26 cellular contexts compared by ENCODE assay signal in genomic region chr18:52813637-52814416, GRCh38.
DNase-seq lines count a peak whose midpoint lies in the region; ATAC-seq, FAIRE-seq and TF ChIP-seq lines count a peak whose summit lies in the region.
"Had no signal": no experiment of that assay in that cellular context is flagged by ENCODE, and none has a peak within 500 bp of the region (broad histone marks: within the 10 kb centered on the region; RNA-seq: fewer than 3 reads in every experiment).

No MANE protein-coding gene starts in this region.

- no peaks in the 10 kb centered on the region for H3K79me2 ChIP-seq in astrocyte (ENCODE audit: insufficient read depth, low read length)

- no peak overlapping the region for H3K27ac ChIP-seq in astrocyte (ENCODE audit: low read depth, low read length)
- H3K27ac ChIP-seq: A549, BLaER1, C4-2B had no signal

- H4K20me1 ChIP-seq in astrocyte (ENCODE audit: insufficient read depth, low read length), result no peaks in the 10 kb centered on the region
- H4K20me1 ChIP-seq: BLaER1 had no signal

- H3K4me3 ChIP-seq in AG04449 (ENCODE audit: low read depth, low read length) (no peak overlapping the region), astrocyte (ENCODE audit: insufficient read depth, low read depth, low read length) (no peak overlapping the region), foreskin fibroblast (ENCODE audit: low read depth in 1 of 2, low read length in 2 of 2) (no peak overlapping the region)
- H3K4me3 ChIP-seq: A549, BLaER1, HAP-1 had no signal

- no peak overlapping the region for H3K4me2 ChIP-seq in astrocyte (ENCODE audit: low read length)
- H3K4me2 ChIP-seq: A549, BLaER1 had no signal

- H3K9ac ChIP-seq in astrocyte (ENCODE audit: low read length), result no peak overlapping the region
- H3K9ac ChIP-seq: BLaER1 had no signal

- peak overlapping the region; percentile 54 for H3K27ac Mint-ChIP-seq in astrocyte (ENCODE audit: unreplicated experiment)
- H3K27ac Mint-ChIP-seq: B cell; CD4-positive, CD25-positive, alpha-beta regulatory T cell; CD8-positive, alpha-beta T cell; HFFc6 had no signal

- no peaks in the 10 kb centered on the region for H3K36me3 ChIP-seq in astrocyte (ENCODE audit: insufficient read depth, low read length)
- H3K36me3 ChIP-seq: BLaER1, HAP-1 had no signal

- H3K4me1 ChIP-seq in astrocyte (ENCODE audit: insufficient read depth, low read length), result no peaks in the 10 kb centered on the region
- H3K4me1 ChIP-seq: A549, BLaER1, Caco-2, HAP-1 had no signal

- DNase-seq in AG04449 (ENCODE audit: low read depth, low spot score) (peak; percentile 3), HT1080 (ENCODE audit: low read depth) (peak; percentile 63), astrocyte (ENCODE audit: low read depth) (no peak), foreskin fibroblast (peak; percentile 0 to 2), HuH-7.5 (ENCODE audit: low spot score) (no peak), NCI-H2081 (lab: John Stamatoyannopoulos, UW) (no peak)
- DNase-seq: 8988T; ACHN; Caco-2; CD4-positive, CD25-positive, alpha-beta regulatory T cell; CD8-positive, alpha-beta T cell; DMS153; DMS79 treated with DMSO at 0.1 percent for 48 hours; GF-D8; GOT3; HFFc6 had no signal

- ATAC-seq in HG03097 (IDR thresholded peaks at IDR 0.05; ENCODE audit: low FRiP score, unreplicated experiment) (no peak), GM19455 (IDR thresholded peaks at IDR 0.05; ENCODE audit: unreplicated experiment) (no peak)
- ATAC-seq: A549; CD8-positive, alpha-beta T cell had no signal

- no peaks in the 10 kb centered on the region for H3K27me3 ChIP-seq in astrocyte (ENCODE audit: insufficient read depth, low read length)
- H3K27me3 ChIP-seq: BLaER1 had no signal

- H3K9me3 Mint-ChIP-seq in astrocyte (ENCODE audit: unreplicated experiment), result no peaks in the 10 kb centered on the region
- H3K9me3 Mint-ChIP-seq: CD8-positive, alpha-beta T cell had no signal

- CTCF ChIA-PET in AG04449 (lab: Yijun Ruan, JAX), result no interaction called here

- H3K4me3 Mint-ChIP-seq in astrocyte (ENCODE audit: unreplicated experiment), result no peak overlapping the region
- H3K4me3 Mint-ChIP-seq: B cell; CD4-positive, CD25-positive, alpha-beta regulatory T cell; CD8-positive, alpha-beta T cell; HFFc6 had no signal

- H3K4me1 Mint-ChIP-seq in astrocyte (ENCODE audit: low read depth, unreplicated experiment), result peaks cover 6% of the 10 kb centered on the region
- H3K4me1 Mint-ChIP-seq: B cell; CD4-positive, CD25-positive, alpha-beta regulatory T cell had no signal

- no peaks in the 10 kb centered on the region for H3K9me3 ChIP-seq in astrocyte (ENCODE audit: insufficient read depth, low read depth, low read length)
- H3K9me3 ChIP-seq: A549, BLaER1, Caco-2, HAP-1 had no signal

- H3K27me3 Mint-ChIP-seq in astrocyte (ENCODE audit: low read depth, unreplicated experiment), result no peaks in the 10 kb centered on the region
- H3K27me3 Mint-ChIP-seq: B cell; CD4-positive, CD25-positive, alpha-beta regulatory T cell had no signal

- no peak for FAIRE-seq in astrocyte (lab: Jason Lieb, UNC)
- FAIRE-seq: A549, GM12891, GM18507, H54 had no signal

- POLR2A ChIA-PET in AG04449 (lab: Yijun Ruan, JAX), result no interaction called here

- no peaks in the 10 kb centered on the region for H3K36me3 Mint-ChIP-seq in astrocyte (ENCODE audit: low read depth, unreplicated experiment)
- H3K36me3 Mint-ChIP-seq: CD4-positive, CD25-positive, alpha-beta regulatory T cell; CD8-positive, alpha-beta T cell had no signal

- no peak overlapping the region for H2AFZ ChIP-seq in astrocyte (ENCODE audit: low read depth, low read length)

- TF ChIP-seq CTCF in AG04449 (IDR thresholded peaks at IDR 0.05; ENCODE audit: insufficient read depth, low read length, missing control alignments) (no peak), astrocyte (IDR thresholded peaks at IDR 0.05; ENCODE audit: insufficient read depth, low read depth, low read length) (no peak), foreskin fibroblast (IDR thresholded peaks at IDR 0.05; ENCODE audit: low read depth, low read length) (no peak)

Comparison
In these comparisons a context has a peak if more than half of its experiments do, and no peak if none do; other contexts are left out.
1. DNase-seq: peak in AG04449 (single experiment), HT1080 (single experiment) and foreskin fibroblast (2 of 2); none in astrocyte (single experiment), HuH-7.5 (single experiment) and NCI-H2081 (0 of 2).